ENCODE assay signal across 32 cellular contexts in the genomic region with DNA sequence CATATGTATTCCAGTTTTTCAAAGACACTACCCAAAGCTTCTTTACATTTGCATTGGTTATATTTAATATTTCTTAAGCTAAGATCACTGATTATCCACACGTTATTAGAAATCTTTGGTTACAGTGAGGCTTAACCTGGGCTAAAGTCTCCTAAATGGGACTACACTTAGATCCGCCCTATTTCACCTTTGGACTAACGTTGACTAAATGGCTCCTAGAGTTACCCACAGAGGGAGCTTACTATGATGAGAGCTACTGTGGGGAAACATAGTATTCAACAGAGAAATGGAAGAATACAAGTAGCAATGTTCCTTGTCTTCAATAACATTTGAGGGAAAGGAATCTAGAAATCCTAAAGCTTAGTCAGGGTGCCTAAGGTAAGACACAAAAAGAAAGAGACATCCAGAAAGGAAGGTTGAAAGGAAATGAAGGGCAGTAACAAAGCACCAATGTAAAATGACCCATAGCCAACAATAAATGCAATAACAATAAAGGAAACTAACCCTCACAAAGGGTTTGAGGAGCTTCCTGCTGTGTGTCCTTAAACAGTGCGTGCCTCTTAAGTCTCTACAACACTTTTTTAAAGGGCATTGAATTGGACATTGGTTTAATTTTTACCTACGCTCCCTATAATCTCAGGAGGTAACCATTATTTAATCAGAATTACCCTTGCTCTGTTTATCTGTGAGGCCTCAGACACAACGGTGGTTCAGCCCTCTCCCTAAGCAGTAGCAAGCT.
DNase-seq lines count a peak whose midpoint lies in the region; ATAC-seq and FAIRE-seq lines count a peak whose summit lies in the region.
"Had no signal": no experiment of that assay in that cellular context is flagged by ENCODE, and none has a peak within 500 bp of the region (broad histone marks: within the 10 kb centered on the region; RNA-seq: fewer than 3 reads in every experiment).

No MANE protein-coding gene starts in this region.

- FAIRE-seq in small intestine (lab: Jason Lieb, UNC) = no peak
- FAIRE-seq: GM12878, H54, RCC 7860 had no signal

- H3K27me3 ChIP-seq in HUES6 (ENCODE audit: control insufficient read depth, insufficient read depth, low read length) (no peaks in the 10 kb centered on the region), small intestine (ENCODE audit: control insufficient read depth in 2 of 2, insufficient read depth in 2 of 2, low read length in 2 of 2) (no peaks in the 10 kb centered on the region)
- H3K27me3 ChIP-seq: ascending aorta, BE2C, neural progenitor cell, testis, vagina had no signal

- ATAC-seq in GM18520 (IDR thresholded peaks at IDR 0.05; ENCODE audit: unreplicated experiment) = no peak
- ATAC-seq: GM12878; left lobe of liver; stimulated activated naive CD8-positive, alpha-beta T cell treated with anti-CD3 and anti-CD28 coated beads, Interleukin-15, Interleukin-2, amounts not matched to agents 100 U/mL and 50 U/mL, for 24 hours had no signal

- H3K27ac ChIP-seq in HUES6 (ENCODE audit: low read depth, low read length) (0 out of 2 replicates have a peak overlapping the region, but pooled peaks have one; percentile 16), small intestine (ENCODE audit: low read depth in 1 of 2, low read length in 1 of 2) (peak overlapping the region in 1 of 2 donors; percentile 32)
- H3K27ac ChIP-seq: ascending aorta, neural progenitor cell, parathyroid adenoma, testis, vagina had no signal

- H3K4me1 ChIP-seq in HUES6 (ENCODE audit: control insufficient read depth, insufficient read depth, low read length) = peaks cover 59% of the 10 kb centered on the region
- H3K4me1 ChIP-seq in small intestine (ENCODE audit: control insufficient read depth in 2 of 2, insufficient read depth in 1 of 2, low read depth in 1 of 2, low read length in 1 of 2) = peaks cover 4 to 8% of the 10 kb centered on the region in 2 donors
- H3K4me1 ChIP-seq: ascending aorta, parathyroid adenoma, testis had no signal

- H3K4me3 ChIP-seq in HUES6 (ENCODE audit: low read depth, low read length) (no peak overlapping the region), small intestine (ENCODE audit: low read depth in 1 of 2, low read length in 2 of 2) (no peak overlapping the region)
- H3K4me3 ChIP-seq: ascending aorta, GM12878, neural progenitor cell, smooth muscle cell, testis, vagina had no signal

- H3K9me3 ChIP-seq in HUES6 (ENCODE audit: control insufficient read depth, insufficient read depth, low read depth, low read length) (no peaks in the 10 kb centered on the region), small intestine (ENCODE audit: control insufficient read depth, low read depth) (no peaks in the 10 kb centered on the region)
- H3K9me3 ChIP-seq: ascending aorta, BE2C, testis, vagina had no signal

- 29 to 64% (median 49%) methylated on average over 6 of the region's 6 CpGs for WGBS in small intestine, 3 donors

- no peak overlapping the region for H3K9ac ChIP-seq in HUES6 (ENCODE audit: low read length)
- H3K9ac ChIP-seq: neural progenitor cell, parathyroid adenoma had no signal

- H3K36me3 ChIP-seq in HUES6 (ENCODE audit: control insufficient read depth, insufficient read depth, low read length) (no peaks in the 10 kb centered on the region), small intestine (ENCODE audit: control insufficient read depth in 2 of 2, insufficient read depth in 2 of 2, low read length in 2 of 2) (no peaks in the 10 kb centered on the region)
- H3K36me3 ChIP-seq: BE2C, neural progenitor cell, vagina had no signal

- DNase-seq in NCI-H69 (lab: John Stamatoyannopoulos, UW) = peak; percentile 78
- peak; percentile 9 for DNase-seq in dermis blood vessel endothelial cell
- peak; percentile 85 for DNase-seq in small intestine
- DNase-seq in activated CD8-positive, alpha-beta memory T cell treated with anti-CD3 and anti-CD28 coated beads, Interleukin-2, amount 50 U/mL, for 4 hours = no peak
- DNase-seq in pons (ENCODE audit: low spot score) = no peak
- DNase-seq: activated CD4-positive, alpha-beta T cell treated with anti-CD3 and anti-CD28 coated beads, Interleukin-2, amount 10 ng/mL, durations not matched to agents 7 days and 5 days; activated gamma-delta T cell; activated naive CD8-positive, alpha-beta T cell treated with anti-CD3 and anti-CD28 coated beads, Interleukin-2, amount 10 ng/mL, durations not matched to agents 7 days and 5 days; activated T-cell treated with anti-CD3 and anti-CD28 coated beads, Interleukin-2, amount 50 U/mL, for 24 hours; BE2C; effector CD8-positive, alpha-beta T cell; IMR-90; NCI-H1694; NCI-H2171 treated with DMSO at 0.1 percent for 48 hours; NCI-H526; SHP77 treated with DMSO at 0.1 percent for 48 hours; stimulated activated CD4-positive, alpha-beta T cell treated with anti-CD3 and anti-CD28 coated beads, Interleukin-2, amount 100 ng/mL, for 24 hours; stimulated activated naive CD8-positive, alpha-beta T cell treated with anti-CD3 and anti-CD28 coated beads, Interleukin-15, Interleukin-2, amounts not matched to agents 100 U/mL and 50 U/mL, for 24 hours; SW 1271; T1000; testis had no signal

Comparison
In these comparisons a context has a peak if more than half of its experiments do, and no peak if none do; other contexts are left out.
1. DNase-seq: peak in NCI-H69 (single experiment), dermis blood vessel endothelial cell (single experiment) and small intestine (single experiment); none in activated CD8-positive, alpha-beta memory T cell treated with anti-CD3 and anti-CD28 coated beads, Interleukin-2, amount 50 U/mL, for 4 hours (single experiment) and pons (single experiment).